In genomic region chr19:10878253-10878652, GRCh38 we compare ENCODE assay signal across 13 cellular contexts. TPM values are rescaled to one million over a fixed set of nuclear protein-coding genes. Genes with fewer than 3 reads are reported as not detected.
A peak's percentile ranks its signal among the peaks of the same experiment; 100 is the strongest.
DNase-seq lines count a peak whose midpoint lies in the region; ATAC-seq, FAIRE-seq and TF ChIP-seq lines count a peak whose summit lies in the region.
"Had no signal": no experiment of that assay in that cellular context is flagged by ENCODE, and none has a peak within 500 bp of the region (broad histone marks: within the 10 kb centered on the region; RNA-seq: fewer than 3 reads in every experiment).

No MANE protein-coding gene starts in this region.

- H3K27ac ChIP-seq in trophoblast cell (ENCODE audit: low read depth, low read length) (no peak overlapping the region), kidney (ENCODE audit: low read depth in 2 of 2, low read length in 2 of 2) (no peak overlapping the region)

- H3K79me2 ChIP-seq in Loucy (ENCODE audit: insufficient read depth, low read length) (peaks cover 82% of the 10 kb centered on the region), trophoblast cell (ENCODE audit: control insufficient read depth, insufficient read depth, low read length, poor library complexity) (peaks cover 25% of the 10 kb centered on the region)

- TF ChIP-seq CTCF in Loucy (conservative IDR thresholded peaks at IDR 0.05; ENCODE audit: low read length) (no peak), kidney (IDR thresholded peaks at IDR 0.05; ENCODE audit: borderline replicate concordance, extremely low read depth, insufficient read depth) (no peak)

- no peak overlapping the region for H3K14ac ChIP-seq in trophoblast cell (ENCODE audit: low read length)

- no CpG with 5 or more reads among the region's 3 CpGs for WGBS in trophoblast cell (ENCODE audit: extremely low coverage, insufficient coverage, insufficient read length)

- no peak overlapping the region for H4K12ac ChIP-seq in trophoblast cell (ENCODE audit: low read depth, low read length)

- H3K4me2 ChIP-seq in Loucy (ENCODE audit: low read depth, low read length, poor library complexity, severe bottlenecking) (peak overlapping the region; percentile 37), trophoblast cell (ENCODE audit: low read length) (no peak overlapping the region)

- peaks cover 20% of the 10 kb centered on the region for H3K79me1 ChIP-seq in trophoblast cell (ENCODE audit: low read length)

- H3F3A ChIP-seq in Loucy (ENCODE audit: low read depth), result no peaks in the 10 kb centered on the region

- H4K8ac ChIP-seq in trophoblast cell (ENCODE audit: low read depth, low read length), result no peak overlapping the region

- DNase-seq in activated CD4-positive, alpha-beta T cell treated with anti-CD3 and anti-CD28 coated beads for 36 hours, result no peak
- no peak for DNase-seq in activated CD4-positive, alpha-beta T cell treated with anti-CD3 and anti-CD28 coated beads, Interleukin-2, amount 50 U/mL, for 4 hours
- no peak for DNase-seq in adipocyte (ENCODE audit: low read depth)
- no peak for DNase-seq in trophoblast cell
- DNase-seq in GM03348 (ENCODE audit: low spot score), result no peak
- DNase-seq in Kasumi-1 (lab: John Stamatoyannopoulos, UW), result no peak
- no peak for DNase-seq in kidney
- DNase-seq: ACHN; effector CD4-positive, alpha-beta T cell; NCI-H774; stimulated activated CD4-positive, alpha-beta T cell treated with anti-CD3 and anti-CD28 coated beads, Interleukin-4, amount 100 ng/mL, for 1 hour had no signal

- no peak overlapping the region for H2AK5ac ChIP-seq in trophoblast cell (ENCODE audit: low read length)

- CTCF ChIA-PET in activated CD4-positive, alpha-beta T cell treated with anti-CD3 and anti-CD28 coated beads for 36 hours (lab: Charles Lee), result no interaction called here

- no peaks in the 10 kb centered on the region for H3K9me3 Mint-ChIP-seq in activated CD4-positive, alpha-beta T cell treated with anti-CD3 and anti-CD28 coated beads for 36 hours (ENCODE audit: low read depth)
- H3K9me3 Mint-ChIP-seq: neural crest cell had no signal

- H2BK12ac ChIP-seq in trophoblast cell (ENCODE audit: low read length), result no peak overlapping the region

- H2AFZ ChIP-seq in Loucy (ENCODE audit: low read length) (no peak overlapping the region), trophoblast cell (ENCODE audit: insufficient read depth, low read length, poor library complexity) (no peak overlapping the region)

- peaks cover 9% of the 10 kb centered on the region for H4K20me1 ChIP-seq in Loucy (ENCODE audit: insufficient read depth, low read length, poor library complexity, severe bottlenecking)

- no peaks in the 10 kb centered on the region for H3K9me2 ChIP-seq in Loucy (replicated peaks; ENCODE audit: low read depth, low read length)

- peaks cover 9% of the 10 kb centered on the region for H3K36me3 Mint-ChIP-seq in activated CD4-positive, alpha-beta T cell treated with anti-CD3 and anti-CD28 coated beads for 36 hours (ENCODE audit: low read depth)

- no peak overlapping the region for H3K23ac ChIP-seq in trophoblast cell (ENCODE audit: low read length)

- H3K4me1 ChIP-seq in Loucy (ENCODE audit: insufficient read depth, low read length, poor library complexity, severe bottlenecking) (peaks cover 4% of the 10 kb centered on the region), adipocyte (ENCODE audit: control insufficient read depth, insufficient read depth, low read length) (peaks cover 21% of the 10 kb centered on the region), trophoblast cell (ENCODE audit: control insufficient read depth in 1 of 2, insufficient read depth in 2 of 2, low read length in 2 of 2) (peaks cover 42 to 52% of the 10 kb centered on the region in 2 experiments), kidney (ENCODE audit: control insufficient read depth in 1 of 2, insufficient read depth in 1 of 2, low read depth in 1 of 2, low read length in 2 of 2) (peaks cover 2 to 6% of the 10 kb centered on the region in 2 donors)

- H3K4me3 Mint-ChIP-seq in activated CD4-positive, alpha-beta T cell treated with anti-CD3 and anti-CD28 coated beads for 36 hours, result no peak overlapping the region
- H3K4me3 Mint-ChIP-seq: neural crest cell had no signal

- no peak overlapping the region for H2BK5ac ChIP-seq in trophoblast cell (ENCODE audit: low read depth, low read length, poor library complexity)

- peak overlapping the region; percentile 44 for H3K4ac ChIP-seq in trophoblast cell (ENCODE audit: low read depth, low read length)

- H3K4me1 Mint-ChIP-seq in activated CD4-positive, alpha-beta T cell treated with anti-CD3 and anti-CD28 coated beads for 36 hours, result peaks cover 35% of the 10 kb centered on the region

- no peak overlapping the region for H3K9ac ChIP-seq in Loucy (ENCODE audit: low read depth, low read length, poor library complexity, severe bottlenecking)
- peak overlapping the region; percentile 18 for H3K9ac ChIP-seq in adipocyte (ENCODE audit: low read length)
- no peak overlapping the region for H3K9ac ChIP-seq in trophoblast cell (ENCODE audit: low read length)
- H3K9ac ChIP-seq in kidney (ENCODE audit: low read length in 2 of 2), result no peak overlapping the region

- no peak overlapping the region for H2BK120ac ChIP-seq in trophoblast cell (ENCODE audit: insufficient read depth, low read length, poor library complexity)

- peak overlapping the region; percentile 86 for H3K27ac Mint-ChIP-seq in activated CD4-positive, alpha-beta T cell treated with anti-CD3 and anti-CD28 coated beads for 36 hours

- intact Hi-C loops in activated CD4-positive, alpha-beta T cell treated with anti-CD3 and anti-CD28 coated beads for 36 hours (cut with DNase I, micrococcal nuclease), result loop anchor here in 1 of 2 experiments (2.0 to 10.0 kb wide), 2 partner anchors 83 to 773 kb away; partner anchors contain the start of genes ANGPTL6, PPAN and SMARCA4
- intact Hi-C loops in kidney (cut with DNase I), result no loop called here

- POLR2A ChIA-PET in activated CD4-positive, alpha-beta T cell treated with anti-CD3 and anti-CD28 coated beads for 36 hours (lab: Charles Lee), result no interaction called here

- FAIRE-seq in kidney (lab: Jason Lieb, UNC), result no peak

- no peaks in the 10 kb centered on the region for H3K9me3 ChIP-seq in Loucy (ENCODE audit: insufficient read depth, low read depth, low read length)
- no peaks in the 10 kb centered on the region for H3K9me3 ChIP-seq in adipocyte (ENCODE audit: control insufficient read depth, low read length)
- H3K9me3 ChIP-seq in trophoblast cell (ENCODE audit: insufficient read depth, low read depth, low read length), result no peaks in the 10 kb centered on the region
- H3K9me3 ChIP-seq in kidney (ENCODE audit: control insufficient read depth in 1 of 2, low read length in 2 of 2), result no peaks in the 10 kb centered on the region

- H4K91ac ChIP-seq in trophoblast cell (ENCODE audit: low read depth, low read length), result no peak overlapping the region

- no peaks in the 10 kb centered on the region for H3K27me3 ChIP-seq in Loucy (ENCODE audit: insufficient read depth, low read length, poor library complexity, severe bottlenecking)
- no peaks in the 10 kb centered on the region for H3K27me3 ChIP-seq in adipocyte (replicated peaks; ENCODE audit: control insufficient read depth, insufficient read depth, low read length)
- H3K27me3 ChIP-seq in trophoblast cell (ENCODE audit: insufficient read depth, low read length), result no peaks in the 10 kb centered on the region

- no peaks in the 10 kb centered on the region for H3K36me3 ChIP-seq in Loucy (ENCODE audit: insufficient read depth, low read length)
- H3K36me3 ChIP-seq in adipocyte (ENCODE audit: control insufficient read depth, insufficient read depth, low read length, severe bottlenecking), result no peaks in the 10 kb centered on the region
- H3K36me3 ChIP-seq in trophoblast cell (ENCODE audit: control insufficient read depth in 1 of 2, insufficient read depth in 2 of 2, low read length in 2 of 2), result peaks cover 0 to 5% of the 10 kb centered on the region in 2 experiments
- no peaks in the 10 kb centered on the region for H3K36me3 ChIP-seq in kidney (ENCODE audit: control insufficient read depth in 1 of 2, insufficient read depth in 2 of 2, low read length in 2 of 2)

- H3K4me3 ChIP-seq in Loucy (ENCODE audit: low read length, poor library complexity, severe bottlenecking) (no peak overlapping the region), adipocyte (ENCODE audit: low read length) (no peak overlapping the region), trophoblast cell (ENCODE audit: low read depth, low read length) (no peak overlapping the region), kidney (ENCODE audit: low read length in 2 of 2) (no peak overlapping the region)

- ATAC-seq in activated CD4-positive, alpha-beta T cell treated with anti-CD3 and anti-CD28 coated beads for 36 hours, result no peak

- no peaks in the 10 kb centered on the region for H3K27me3 Mint-ChIP-seq in activated CD4-positive, alpha-beta T cell treated with anti-CD3 and anti-CD28 coated beads for 36 hours

- no peak overlapping the region for H3K18ac ChIP-seq in trophoblast cell (ENCODE audit: low read length)

RNA-seq across cellular contexts. Expression of gene CARM1, which starts 6.9 kb away (rescaled TPM):
- total RNA-seq in activated CD4-positive, alpha-beta T cell treated with anti-CD3 and anti-CD28 coated beads for 36 hours, result 10 to 100 TPM; 82.3 to 96.8 TPM
- 77.7 and 79.2 TPM in 2 replicates for polyA plus RNA-seq in trophoblast cell (2013)
- total RNA-seq in kidney, result 41.2 TPM
- polyA plus RNA-seq in kidney (ENCODE audit: insufficient read depth, low read depth, low replicate concordance), result 21.9 TPM

RNA-seq across cellular contexts. Expression of gene C19orf38, which starts 30.0 kb away (rescaled TPM):
- 1 to 10 TPM; 2.7 to 3.6 TPM for total RNA-seq in activated CD4-positive, alpha-beta T cell treated with anti-CD3 and anti-CD28 coated beads for 36 hours
- 0.38 and 0.44 TPM in 2 replicates for polyA plus RNA-seq in trophoblast cell (2013)
- 3.3 TPM for total RNA-seq in kidney
- polyA plus RNA-seq in kidney (ENCODE audit: insufficient read depth, low read depth, low replicate concordance), result 2.4 TPM
- total RNA-seq: neural crest cell had no signal

RNA-seq across cellular contexts. Expression of gene TMED1, which starts 42.2 kb away (rescaled TPM):
- total RNA-seq in activated CD4-positive, alpha-beta T cell treated with anti-CD3 and anti-CD28 coated beads for 36 hours, result 10 to 100 TPM in 1 of 2 experiments, 1 to 10 TPM in 1; 8.7 to 15.3 TPM
- polyA plus RNA-seq in trophoblast cell (2013), result 19.6 and 20.0 TPM in 2 replicates
- 36.0 TPM for total RNA-seq in kidney
- 60.6 TPM for polyA plus RNA-seq in kidney (ENCODE audit: insufficient read depth, low read depth, low replicate concordance)

RNA-seq across cellular contexts. Expression of gene YIPF2, which starts 50.2 kb away (rescaled TPM):
- 10 to 100 TPM; 15.8 to 21.3 TPM for total RNA-seq in activated CD4-positive, alpha-beta T cell treated with anti-CD3 and anti-CD28 coated beads for 36 hours
- 98.9 and 102 TPM in 2 replicates for polyA plus RNA-seq in trophoblast cell (2013)
- total RNA-seq in kidney, result 64.7 TPM
- polyA plus RNA-seq in kidney (ENCODE audit: insufficient read depth, low read depth, low replicate concordance), result 70.3 TPM

RNA-seq across cellular contexts. Expression of gene TIMM29, which starts 50.4 kb away (rescaled TPM):
- total RNA-seq in activated CD4-positive, alpha-beta T cell treated with anti-CD3 and anti-CD28 coated beads for 36 hours, result 10 to 100 TPM in 1 of 2 experiments, 1 to 10 TPM in 1; 8.6 to 15.5 TPM
- 21.1 and 21.2 TPM in 2 replicates for polyA plus RNA-seq in trophoblast cell (2013)
- 21.7 TPM for total RNA-seq in kidney
- 16.8 TPM for polyA plus RNA-seq in kidney (ENCODE audit: insufficient read depth, low read depth, low replicate concordance)
